17 cellular contexts compared by ENCODE assay signal in the genomic region with DNA sequence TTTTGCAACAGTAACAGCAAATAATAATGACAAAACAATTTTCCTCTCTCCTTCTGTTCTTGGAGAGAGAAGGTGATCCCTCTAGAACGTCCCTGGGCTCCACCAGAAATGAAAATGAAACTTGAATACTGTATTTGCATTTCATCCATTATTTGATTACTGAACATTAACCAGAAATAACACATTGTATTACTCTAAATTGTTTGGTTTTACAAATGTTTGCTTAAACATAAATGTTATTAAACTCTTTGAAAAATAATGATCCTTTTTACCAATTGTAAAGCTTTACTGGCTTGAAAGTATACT.
"Had no signal": no experiment of that assay in that cellular context is flagged by ENCODE, and none has a peak within 500 bp of the region (broad histone marks: within the 10 kb centered on the region; RNA-seq: fewer than 3 reads in every experiment).

No MANE protein-coding gene starts in this region.

- H3K4me3 Mint-ChIP-seq: activated CD4-positive, alpha-beta memory T cell treated with anti-CD3 and anti-CD28 coated beads, Interleukin-2, amount 10 ng/mL, durations not matched to agents 7 days and 5 days; activated T-cell treated with anti-CD3 and anti-CD28 coated beads, Interleukin-2, amount 50 U/mL, for 24 hours; brain; central memory CD8-positive, alpha-beta T cell; nephron; T-helper 17 cell had no signal

- ATAC-seq: T-helper 17 cell had no signal

- FAIRE-seq: kidney had no signal

- H3K4me1 Mint-ChIP-seq: brain; central memory CD8-positive, alpha-beta T cell; nephron; T-helper 17 cell had no signal

- H3K36me3 ChIP-seq: WERI-Rb-1 had no signal

- H3K27ac Mint-ChIP-seq: activated CD4-positive, alpha-beta memory T cell treated with anti-CD3 and anti-CD28 coated beads, Interleukin-2, amount 10 ng/mL, durations not matched to agents 7 days and 5 days; activated T-cell treated with anti-CD3 and anti-CD28 coated beads, Interleukin-2, amount 50 U/mL, for 24 hours; brain; nephron had no signal

- H3K27ac ChIP-seq: skin epidermis, WERI-Rb-1 had no signal

- H3K4me3 ChIP-seq: skin epidermis had no signal

- H3K9me3 Mint-ChIP-seq: activated CD4-positive, alpha-beta memory T cell treated with anti-CD3 and anti-CD28 coated beads, Interleukin-2, amount 10 ng/mL, durations not matched to agents 7 days and 5 days; activated T-cell treated with anti-CD3 and anti-CD28 coated beads, Interleukin-2, amount 50 U/mL, for 24 hours; brain; central memory CD8-positive, alpha-beta T cell; nephron had no signal

- DNase-seq: activated CD4-positive, alpha-beta memory T cell treated with anti-CD3 and anti-CD28 coated beads, Interleukin-2, amount 10 ng/mL, durations not matched to agents 7 days and 5 days; activated effector memory CD4-positive, alpha-beta T cell treated with Interleukin-2 at 50 U/mL for 16 hours; activated naive CD4-positive, alpha-beta T cell treated with anti-CD3 and anti-CD28 coated beads, Interleukin-2, amount 50 U/mL, for 16 hours; activated T-cell treated with anti-CD3 and anti-CD28 coated beads, Interleukin-2, amount 50 U/mL, for 24 hours; effector memory CD4-positive, alpha-beta T cell; kidney; nucleus accumbens; stimulated activated CD4-positive, alpha-beta T cell treated with anti-CD3 and anti-CD28 coated beads, Interleukin-4, amount 100 ng/mL, for 24 hours; stimulated activated naive CD4-positive, alpha-beta T cell treated with Interleukin-2 at 50 U/mL for 16 hours; substantia nigra; T-helper 17 cell; trophoblast cell; WERI-Rb-1 had no signal

- H3K27me3 Mint-ChIP-seq: activated CD4-positive, alpha-beta memory T cell treated with anti-CD3 and anti-CD28 coated beads, Interleukin-2, amount 10 ng/mL, durations not matched to agents 7 days and 5 days; activated T-cell treated with anti-CD3 and anti-CD28 coated beads, Interleukin-2, amount 50 U/mL, for 24 hours; central memory CD8-positive, alpha-beta T cell; T-helper 17 cell had no signal
